ENCODE assay signal across 11 cellular contexts in genomic region chr16:25587783-25588182, GRCh38.
"Had no signal": no experiment of that assay in that cellular context is flagged by ENCODE, and none has a peak within 500 bp of the region (broad histone marks: within the 10 kb centered on the region; RNA-seq: fewer than 3 reads in every experiment).

No MANE protein-coding gene starts in this region.

- H3K4me2 ChIP-seq: GM23338 had no signal

- H3K4me1 ChIP-seq: HAP-1 had no signal

- H3K36me3 ChIP-seq: HAP-1 had no signal

- H3K4me3 Mint-ChIP-seq: GM23338, H9, HFFc6 had no signal

- ATAC-seq: GM23338, HCT116 had no signal

- H3K4me3 ChIP-seq: GM23248, GM23338, HAP-1 had no signal

- H3K9ac ChIP-seq: GM23248 had no signal

- FAIRE-seq: H1, H54 had no signal

- DNase-seq: GM23248, GOT3, H7, H9, HCEC 1CT, HFFc6 had no signal

- H3K27ac Mint-ChIP-seq: GM23338, H9, HFFc6 had no signal

- H3K27ac ChIP-seq: GM23248 had no signal

- H2AFZ ChIP-seq: GM23248, GM23338 had no signal
